In the genomic region with DNA sequence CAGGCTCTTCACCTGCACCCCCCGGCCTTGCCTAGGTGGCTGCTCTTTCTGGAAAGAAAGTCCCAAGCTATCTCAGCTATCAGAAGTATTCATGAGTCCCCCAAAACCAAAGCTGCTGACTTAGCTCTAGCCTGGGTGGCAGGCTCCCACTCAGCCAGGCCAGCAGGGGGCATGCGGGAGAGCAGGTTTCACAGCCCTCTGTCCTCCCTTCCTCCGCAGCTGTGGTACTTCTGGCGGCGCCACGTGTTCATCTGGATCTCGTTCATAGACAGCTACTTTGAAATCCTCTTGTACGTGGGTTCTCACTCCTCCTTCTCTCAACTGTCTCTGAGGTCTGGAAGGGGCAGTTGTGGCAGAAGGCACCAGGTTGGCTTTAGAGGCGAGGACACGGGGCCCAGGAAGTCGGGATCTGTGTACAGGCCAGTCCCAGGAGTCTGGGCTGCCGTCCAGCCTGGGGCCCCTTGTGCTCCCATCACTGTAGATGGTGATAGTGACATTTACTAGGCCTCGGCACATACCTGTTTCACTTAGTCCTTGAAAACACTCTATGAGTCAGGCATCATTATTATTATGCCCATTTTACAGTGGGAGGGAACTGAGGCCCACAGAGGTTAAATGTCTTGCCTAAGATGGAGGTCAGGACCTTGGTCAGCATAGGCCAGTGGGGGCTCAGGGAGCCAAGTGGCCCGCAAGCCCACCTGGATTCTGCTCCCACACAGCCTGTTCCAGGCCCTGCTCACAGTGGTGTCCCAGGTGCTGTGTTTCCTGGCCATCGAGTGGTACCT, we compare ENCODE assay signal across 9 cellular contexts. TPM values are rescaled to one million over a fixed set of nuclear protein-coding genes. Genes with fewer than 3 reads are reported as not detected.
DNase-seq lines count a peak whose midpoint lies in the region; ATAC-seq lines count a peak whose summit lies in the region.
"Had no signal": no experiment of that assay in that cellular context is flagged by ENCODE, and none has a peak within 500 bp of the region (broad histone marks: within the 10 kb centered on the region; RNA-seq: fewer than 3 reads in every experiment).

No MANE protein-coding gene starts in this region.

- H3K36me3 Mint-ChIP-seq in activated naive CD8-positive, alpha-beta T cell = no peaks in the 10 kb centered on the region

- no peaks in the 10 kb centered on the region for H3K4me1 Mint-ChIP-seq in activated naive CD8-positive, alpha-beta T cell (ENCODE audit: low read depth)

- no peak overlapping the region for H3K4me3 Mint-ChIP-seq in activated naive CD8-positive, alpha-beta T cell
- H3K4me3 Mint-ChIP-seq: CD8-positive, alpha-beta memory T cell had no signal

- peak overlapping the region; percentile 61 for H3K27ac Mint-ChIP-seq in activated naive CD8-positive, alpha-beta T cell

- no peaks in the 10 kb centered on the region for H3K9me3 Mint-ChIP-seq in activated naive CD8-positive, alpha-beta T cell (ENCODE audit: low read depth)
- H3K9me3 Mint-ChIP-seq: CD8-positive, alpha-beta memory T cell had no signal

- DNase-seq in NCI-H2171 treated with DMSO at 0.1 percent for 48 hours (lab: John Stamatoyannopoulos, UW) = peak; percentile 13
- DNase-seq in NCI-H2171 (lab: John Stamatoyannopoulos, UW) = no peak
- DNase-seq in NCI-H524 treated with DMSO at 0.1 percent for 48 hours (lab: John Stamatoyannopoulos, UW) = peak; percentile 61
- peak; percentile 27 for DNase-seq in inferior parietal cortex (ENCODE audit: extremely low spot score)
- peak; percentile 49 to 57 for DNase-seq in stimulated activated CD4-positive, alpha-beta T cell treated with anti-CD3 and anti-CD28 coated beads, Interleukin-4, amount 100 ng/mL, for 4 hours
- DNase-seq in occipital lobe (lab: John Stamatoyannopoulos, UW) = no peak

- ATAC-seq in GM19463 (IDR thresholded peaks at IDR 0.05; ENCODE audit: unreplicated experiment) = no peak

- no peaks in the 10 kb centered on the region for H3K27me3 Mint-ChIP-seq in activated naive CD8-positive, alpha-beta T cell
- H3K27me3 Mint-ChIP-seq: CD8-positive, alpha-beta memory T cell had no signal

RNA-seq across cellular contexts. Expression of a gene that starts 12.9 kb away (rescaled TPM):
- 2.0 TPM for total RNA-seq in occipital lobe

RNA-seq across cellular contexts. Expression of a gene that starts 47.4 kb away (rescaled TPM):
- total RNA-seq in occipital lobe = 972 TPM

Comparison
In these comparisons a context has a peak if more than half of its experiments do, and no peak if none do; other contexts are left out.
1. DNase-seq: peak in NCI-H2171 treated with DMSO at 0.1 percent for 48 hours (single experiment), NCI-H524 treated with DMSO at 0.1 percent for 48 hours (single experiment), inferior parietal cortex (single experiment) and stimulated activated CD4-positive, alpha-beta T cell treated with anti-CD3 and anti-CD28 coated beads, Interleukin-4, amount 100 ng/mL, for 4 hours (2 of 2); none in NCI-H2171 (single experiment) and occipital lobe (single experiment).